24 cellular contexts compared by ENCODE assay signal in genomic region chr2:121066526-121066925, GRCh38.
"Had no signal": no experiment of that assay in that cellular context is flagged by ENCODE, and none has a peak within 500 bp of the region (broad histone marks: within the 10 kb centered on the region; RNA-seq: fewer than 3 reads in every experiment).

No MANE protein-coding gene starts in this region.

- ATAC-seq: activated naive CD4-positive, alpha-beta T cell treated with anti-CD3 and anti-CD28 coated beads, Interleukin-2, amount 50 U/mL, for 72 hours; effector memory CD8-positive, alpha-beta T cell; heart left ventricle; left ventricle myocardium superior; natural killer cell treated with Interleukin-12 subunit alpha and Interleukin-12 subunit beta and Interleukin-15 and Interleukin-18, amount 100 ng/mL, for 72 hours; stimulated activated memory B cell treated with anti-CD40 and anti-IgM and Interleukin-4, amounts not matched to agents 10 μg/mL and 1 μg/mL and 100 μg/mL, for 72 hours had no signal

- H3K4me3 Mint-ChIP-seq: central memory CD8-positive, alpha-beta T cell; effector memory CD8-positive, alpha-beta T cell; natural killer cell treated with Interleukin-12 subunit alpha and Interleukin-12 subunit beta and Interleukin-15 and Interleukin-18, amount 100 ng/mL, for 72 hours; stimulated activated memory B cell treated with anti-CD40 and anti-IgM and Interleukin-4, amounts not matched to agents 10 μg/mL and 1 μg/mL and 100 μg/mL, for 72 hours; T-helper 2 cell treated with Interferon-gamma antibody and Interleukin-4, amounts not matched to agents 5 μg/mL and 100 μg/mL, for 36 hours had no signal

- H3K27ac ChIP-seq: breast epithelium, colonic mucosa, dorsolateral prefrontal cortex, heart left ventricle, sigmoid colon, stomach, suprapubic skin, transverse colon, uterus, VCaP had no signal

- H3K27me3 ChIP-seq: breast epithelium, colonic mucosa, uterus had no signal

- H3K4me3 ChIP-seq: breast epithelium, colonic mucosa, dorsolateral prefrontal cortex, heart left ventricle, sigmoid colon, smooth muscle cell, stomach, suprapubic skin, transverse colon, uterus had no signal

- H3K36me3 ChIP-seq: breast epithelium, colonic mucosa, heart left ventricle, sigmoid colon, stomach, suprapubic skin, transverse colon, uterus had no signal

- H3K27ac Mint-ChIP-seq: activated naive CD4-positive, alpha-beta T cell treated with anti-CD3 and anti-CD28 coated beads, Interleukin-2, amount 50 U/mL, for 72 hours; effector memory CD8-positive, alpha-beta T cell; natural killer cell treated with Interleukin-12 subunit alpha and Interleukin-12 subunit beta and Interleukin-15 and Interleukin-18, amount 100 ng/mL, for 72 hours; progenitor cell of endocrine pancreas; stimulated activated memory B cell treated with anti-CD40 and anti-IgM and Interleukin-4, amounts not matched to agents 10 μg/mL and 1 μg/mL and 100 μg/mL, for 72 hours; T-helper 2 cell treated with Interferon-gamma antibody and Interleukin-4, amounts not matched to agents 5 μg/mL and 100 μg/mL, for 36 hours had no signal

- H3K36me3 Mint-ChIP-seq: activated naive CD4-positive, alpha-beta T cell treated with anti-CD3 and anti-CD28 coated beads, Interleukin-2, amount 50 U/mL, for 72 hours; natural killer cell treated with Interleukin-12 subunit alpha and Interleukin-12 subunit beta and Interleukin-15 and Interleukin-18, amount 100 ng/mL, for 72 hours; stimulated activated memory B cell treated with anti-CD40 and anti-IgM and Interleukin-4, amounts not matched to agents 10 μg/mL and 1 μg/mL and 100 μg/mL, for 72 hours had no signal

- H3K4me1 Mint-ChIP-seq: central memory CD8-positive, alpha-beta T cell; stimulated activated memory B cell treated with anti-CD40 and anti-IgM and Interleukin-4, amounts not matched to agents 10 μg/mL and 1 μg/mL and 100 μg/mL, for 72 hours had no signal

- H3K9me3 Mint-ChIP-seq: activated naive CD4-positive, alpha-beta T cell treated with anti-CD3 and anti-CD28 coated beads, Interleukin-2, amount 50 U/mL, for 72 hours; central memory CD8-positive, alpha-beta T cell; effector memory CD8-positive, alpha-beta T cell; natural killer cell treated with Interleukin-12 subunit alpha and Interleukin-12 subunit beta and Interleukin-15 and Interleukin-18, amount 100 ng/mL, for 72 hours; stimulated activated memory B cell treated with anti-CD40 and anti-IgM and Interleukin-4, amounts not matched to agents 10 μg/mL and 1 μg/mL and 100 μg/mL, for 72 hours; T-helper 2 cell treated with Interferon-gamma antibody and Interleukin-4, amounts not matched to agents 5 μg/mL and 100 μg/mL, for 36 hours had no signal

- H3K9me3 ChIP-seq: breast epithelium, colonic mucosa, heart left ventricle, sigmoid colon, stomach, suprapubic skin, transverse colon, uterus had no signal

- DNase-seq: activated CD4-positive, alpha-beta T cell treated with anti-CD3 and anti-CD28 coated beads for 1 hour; activated T-cell treated with anti-CD3 and anti-CD28 coated beads, Interleukin-2, amount 50 U/mL, for 1 hour; colonic mucosa; dorsolateral prefrontal cortex; effector memory CD8-positive, alpha-beta T cell; heart left ventricle; left ventricle myocardium superior; mammary epithelial cell; retina; sigmoid colon; stimulated activated CD4-positive, alpha-beta T cell treated with anti-CD3 and anti-CD28 coated beads, Interleukin-15, amount 100 ng/mL, for 24 hours; stomach; transverse colon; uterus had no signal

- H3K4me1 ChIP-seq: breast epithelium, colonic mucosa, transverse colon, uterus had no signal

- H3K4me2 ChIP-seq: smooth muscle cell had no signal
